In genomic region chr13:89514534-89515312, GRCh38 we compare ENCODE assay signal across 8 cellular contexts.
DNase-seq lines count a peak whose midpoint lies in the region; ATAC-seq and TF ChIP-seq lines count a peak whose summit lies in the region.

No MANE protein-coding gene starts in this region.

- no peak overlapping the region for H3K4me3 ChIP-seq in fibroblast of pulmonary artery (replicated peaks; ENCODE audit: low read depth, low read length)

- POLR2A ChIA-PET in naive thymus-derived CD8-positive, alpha-beta T cell (lab: Charles Lee) = no interaction called here

- no peak overlapping the region for H3K4me3 Mint-ChIP-seq in naive thymus-derived CD8-positive, alpha-beta T cell

- peak; percentile 84 for DNase-seq in HT1080 (ENCODE audit: low read depth)
- DNase-seq in RPMI7951 (ENCODE audit: low read depth) = peak; percentile 5
- peak; percentile 74 for DNase-seq in fibroblast of pulmonary artery (ENCODE audit: low read depth)
- DNase-seq in renal cortical epithelial cell (ENCODE audit: low read depth) = peak; percentile 97
- DNase-seq in hepatic stellate cell (ENCODE audit: low spot score) = no peak
- DNase-seq in NCI-H2107 treated with DMSO at 0.1 percent for 48 hours (lab: John Stamatoyannopoulos, UW; ENCODE audit: unreplicated experiment) = no peak
- DNase-seq in naive thymus-derived CD8-positive, alpha-beta T cell = no peak

- H3K4me1 Mint-ChIP-seq in naive thymus-derived CD8-positive, alpha-beta T cell = no peaks in the 10 kb centered on the region

- TF ChIP-seq CTCF in fibroblast of pulmonary artery (IDR thresholded peaks at IDR 0.05; ENCODE audit: low read length, missing control alignments) = no peak

- H3K27me3 Mint-ChIP-seq in naive thymus-derived CD8-positive, alpha-beta T cell = no peaks in the 10 kb centered on the region

- H3K36me3 Mint-ChIP-seq in naive thymus-derived CD8-positive, alpha-beta T cell = no peaks in the 10 kb centered on the region

- H3K9me3 Mint-ChIP-seq in naive thymus-derived CD8-positive, alpha-beta T cell = peaks cover 4 to 25% (median 17%) of the 10 kb centered on the region in 9 donors

- no peak for ATAC-seq in HG03439 (IDR thresholded peaks at IDR 0.05; ENCODE audit: unreplicated experiment)
- no peak for ATAC-seq in naive thymus-derived CD8-positive, alpha-beta T cell

- no peak overlapping the region for H3K27ac Mint-ChIP-seq in naive thymus-derived CD8-positive, alpha-beta T cell

Comparison
In these comparisons a context has a peak if more than half of its experiments do, and no peak if none do; other contexts are left out.
1. DNase-seq: peak in HT1080 (single experiment), RPMI7951 (single experiment), fibroblast of pulmonary artery (single experiment) and renal cortical epithelial cell (single experiment); none in hepatic stellate cell (single experiment), NCI-H2107 treated with DMSO at 0.1 percent for 48 hours (single experiment) and naive thymus-derived CD8-positive, alpha-beta T cell (0 of 10).